ENCODE assay signal across 25 cellular contexts in genomic region chr15:72302955-72303354, GRCh38.
"Had no signal": no experiment of that assay in that cellular context is flagged by ENCODE, and none has a peak within 500 bp of the region (broad histone marks: within the 10 kb centered on the region; RNA-seq: fewer than 3 reads in every experiment).

No MANE protein-coding gene starts in this region.

- H3K36me3 Mint-ChIP-seq: natural killer cell, neural progenitor cell had no signal

- DNase-seq: activated B cell treated with CpG ODN at 0.5 μM for 24 hours; activated CD4-positive, alpha-beta T cell treated with anti-CD3 and anti-CD28 coated beads, Interleukin-2, amount 50 U/mL, for 1 hour; activated CD8-positive, alpha-beta T cell treated with anti-CD3 and anti-CD28 coated beads for 36 hours; activated gamma-delta T cell treated with Interleukin-2 at 50 U/mL for 16 hours; activated naive CD4-positive, alpha-beta T cell treated with anti-CD3 and anti-CD28 coated beads, Interleukin-2, amount 50 U/mL, for 16 hours; activated T-cell treated with anti-CD3 and anti-CD28 coated beads, Interleukin-2, amount 50 U/mL, for 1 hour; amygdala; dermis blood vessel endothelial cell; effector CD4-positive, alpha-beta T cell; erythroblast; foreskin melanocyte; heart right ventricle; left lung; mesendoderm; natural killer cell; occipital lobe; right cardiac atrium; stimulated activated CD4-positive, alpha-beta T cell treated with anti-CD3 and anti-CD28 coated beads, Interleukin-15, amount 100 ng/mL, for 24 hours; stimulated activated CD4-positive, alpha-beta T cell treated with anti-CD3 and anti-CD28 coated beads, Interleukin-2, amount 100 ng/mL, for 24 hours; stimulated activated naive B cell treated with anti-CD40 and anti-IgM and Interleukin-4, amounts not matched to agents 10 μg/mL and 1 μg/mL and 100 μg/mL, for 72 hours; T-cell had no signal

- H3K4me3 Mint-ChIP-seq: activated B cell treated with CpG ODN at 0.5 μM for 24 hours; activated CD8-positive, alpha-beta T cell treated with anti-CD3 and anti-CD28 coated beads for 36 hours; activated T-helper 1 cell treated with anti-CD3 and anti-CD28 coated beads, Interleukin-12 subunit alpha, Interleukin-12 subunit beta, Interleukin-2, Interleukin-4 antibody, amounts not matched to agents 30 ng/mL and 10 ng/mL and 1 ng/mL, durations not matched to agents 14 hours and 24 hours and 36 hours; central memory CD8-positive, alpha-beta T cell; natural killer cell; neural progenitor cell; stimulated activated naive B cell treated with anti-CD40 and anti-IgM and Interleukin-4, amounts not matched to agents 10 μg/mL and 1 μg/mL and 100 μg/mL, for 72 hours; T-cell; T-helper 2 cell treated with Interferon-gamma antibody and Interleukin-4, amounts not matched to agents 5 μg/mL and 100 μg/mL, for 36 hours had no signal

- H3K9me3 Mint-ChIP-seq: activated B cell treated with CpG ODN at 0.5 μM for 24 hours; activated CD8-positive, alpha-beta T cell treated with anti-CD3 and anti-CD28 coated beads for 36 hours; activated T-helper 1 cell treated with anti-CD3 and anti-CD28 coated beads, Interleukin-12 subunit alpha, Interleukin-12 subunit beta, Interleukin-2, Interleukin-4 antibody, amounts not matched to agents 30 ng/mL and 10 ng/mL and 1 ng/mL, durations not matched to agents 14 hours and 24 hours and 36 hours; central memory CD8-positive, alpha-beta T cell; natural killer cell; neural progenitor cell; stimulated activated naive B cell treated with anti-CD40 and anti-IgM and Interleukin-4, amounts not matched to agents 10 μg/mL and 1 μg/mL and 100 μg/mL, for 72 hours; T-cell; T-helper 2 cell treated with Interferon-gamma antibody and Interleukin-4, amounts not matched to agents 5 μg/mL and 100 μg/mL, for 36 hours had no signal

- H3K27ac Mint-ChIP-seq: activated B cell treated with CpG ODN at 0.5 μM for 24 hours; activated CD8-positive, alpha-beta T cell treated with anti-CD3 and anti-CD28 coated beads for 36 hours; activated T-helper 1 cell treated with anti-CD3 and anti-CD28 coated beads, Interleukin-12 subunit alpha, Interleukin-12 subunit beta, Interleukin-2, Interleukin-4 antibody, amounts not matched to agents 30 ng/mL and 10 ng/mL and 1 ng/mL, durations not matched to agents 14 hours and 24 hours and 36 hours; neural progenitor cell; stimulated activated naive B cell treated with anti-CD40 and anti-IgM and Interleukin-4, amounts not matched to agents 10 μg/mL and 1 μg/mL and 100 μg/mL, for 72 hours; T-helper 2 cell treated with Interferon-gamma antibody and Interleukin-4, amounts not matched to agents 5 μg/mL and 100 μg/mL, for 36 hours had no signal

- H3K27me3 Mint-ChIP-seq: activated B cell treated with CpG ODN at 0.5 μM for 24 hours; activated CD8-positive, alpha-beta T cell treated with anti-CD3 and anti-CD28 coated beads for 36 hours; central memory CD8-positive, alpha-beta T cell; stimulated activated naive B cell treated with anti-CD40 and anti-IgM and Interleukin-4, amounts not matched to agents 10 μg/mL and 1 μg/mL and 100 μg/mL, for 72 hours; T-cell had no signal

- ATAC-seq: activated CD8-positive, alpha-beta T cell treated with anti-CD3 and anti-CD28 coated beads for 36 hours; heart right ventricle; left lung; natural killer cell; right cardiac atrium; stimulated activated naive B cell treated with anti-CD40 and anti-IgM and Interleukin-4, amounts not matched to agents 10 μg/mL and 1 μg/mL and 100 μg/mL, for 72 hours; T-cell had no signal
